3 cellular contexts compared by ENCODE assay signal in genomic region chr7:6798047-6798446, GRCh38. TPM values are rescaled to one million over a fixed set of nuclear protein-coding genes. Genes with fewer than 3 reads are reported as not detected.
"Had no signal": no experiment of that assay in that cellular context is flagged by ENCODE, and none has a peak within 500 bp of the region (broad histone marks: within the 10 kb centered on the region; RNA-seq: fewer than 3 reads in every experiment).

No MANE protein-coding gene starts in this region.

RNA-seq across cellular contexts. Expression of gene RSPH10B2, which starts 44.1 kb away (rescaled TPM):
- total RNA-seq: GM23248, HFFc6, HT1080 had no signal
